Comparison of ENCODE assay signal across 23 cellular contexts in the genomic region with DNA sequence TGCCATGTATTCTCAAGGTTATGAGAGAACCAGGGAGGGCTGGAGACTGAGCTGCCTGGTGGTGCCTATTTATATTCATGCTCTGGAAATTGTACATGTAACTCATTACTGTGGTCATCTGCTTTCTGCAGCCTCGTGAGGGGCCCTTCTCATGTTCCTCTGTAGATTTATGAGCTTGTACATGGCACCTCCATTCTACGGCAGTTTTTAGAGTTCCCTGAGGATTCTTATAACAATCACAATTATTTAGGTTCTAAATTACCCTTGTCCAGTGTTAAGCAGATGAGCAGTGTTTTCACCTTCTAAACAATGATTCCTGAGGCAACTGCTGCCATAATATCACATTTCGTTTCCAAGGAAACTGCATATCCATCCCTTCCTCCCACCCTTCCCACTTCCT.
"Had no signal": no experiment of that assay in that cellular context is flagged by ENCODE, and none has a peak within 500 bp of the region (broad histone marks: within the 10 kb centered on the region; RNA-seq: fewer than 3 reads in every experiment).

No MANE protein-coding gene starts in this region.

- H3K4me3 Mint-ChIP-seq: activated CD4-positive, alpha-beta memory T cell treated with anti-CD3 and anti-CD28 coated beads for 36 hours; activated CD4-positive, alpha-beta T cell treated with anti-CD3 and anti-CD28 coated beads, Interleukin-2, amount 10 ng/mL, durations not matched to agents 7 days and 5 days; activated naive CD8-positive, alpha-beta T cell treated with anti-CD3 and anti-CD28 coated beads, Interleukin-2, amount 50 U/mL, for 24 hours; activated T-cell treated with anti-CD3 and anti-CD28 coated beads, Interleukin-2, amount 50 U/mL, for 4 hours had no signal

- H3K36me3 ChIP-seq: ascending aorta had no signal

- H3K27me3 ChIP-seq: ascending aorta, body of pancreas had no signal

- H3K9me3 Mint-ChIP-seq: activated CD4-positive, alpha-beta memory T cell treated with anti-CD3 and anti-CD28 coated beads for 36 hours; activated CD4-positive, alpha-beta T cell treated with anti-CD3 and anti-CD28 coated beads, Interleukin-2, amount 10 ng/mL, durations not matched to agents 7 days and 5 days; activated naive CD4-positive, alpha-beta T cell treated with anti-CD3 and anti-CD28 coated beads, Interleukin-2, amount 50 U/mL, for 72 hours; activated naive CD8-positive, alpha-beta T cell treated with anti-CD3 and anti-CD28 coated beads, Interleukin-2, amount 50 U/mL, for 24 hours; activated T-cell treated with anti-CD3 and anti-CD28 coated beads, Interleukin-2, amount 50 U/mL, for 4 hours had no signal

- H3K4me3 ChIP-seq: ascending aorta, body of pancreas had no signal

- H3K27ac ChIP-seq: ascending aorta, body of pancreas, VCaP had no signal

- ATAC-seq: activated naive CD4-positive, alpha-beta T cell treated with anti-CD3 and anti-CD28 coated beads, Interleukin-2, amount 50 U/mL, for 72 hours; activated naive CD8-positive, alpha-beta T cell treated with anti-CD3 and anti-CD28 coated beads, Interleukin-2, amount 50 U/mL, for 24 hours; activated T-cell treated with anti-CD3 and anti-CD28 coated beads, Interleukin-2, amount 50 U/mL, for 4 hours; body of pancreas; PC-3 had no signal

- H3K9me3 ChIP-seq: ascending aorta, body of pancreas had no signal

- H3K27ac Mint-ChIP-seq: activated CD4-positive, alpha-beta memory T cell treated with anti-CD3 and anti-CD28 coated beads for 36 hours; activated CD4-positive, alpha-beta T cell treated with anti-CD3 and anti-CD28 coated beads, Interleukin-2, amount 10 ng/mL, durations not matched to agents 7 days and 5 days; activated naive CD4-positive, alpha-beta T cell treated with anti-CD3 and anti-CD28 coated beads, Interleukin-2, amount 50 U/mL, for 72 hours; activated naive CD8-positive, alpha-beta T cell treated with anti-CD3 and anti-CD28 coated beads, Interleukin-2, amount 50 U/mL, for 24 hours had no signal

- H3K36me3 Mint-ChIP-seq: activated CD4-positive, alpha-beta memory T cell treated with anti-CD3 and anti-CD28 coated beads for 36 hours; activated naive CD4-positive, alpha-beta T cell treated with anti-CD3 and anti-CD28 coated beads, Interleukin-2, amount 50 U/mL, for 72 hours had no signal

- DNase-seq: activated CD4-positive, alpha-beta memory T cell treated with anti-CD3 and anti-CD28 coated beads for 36 hours; activated CD4-positive, alpha-beta T cell treated with anti-CD3 and anti-CD28 coated beads, Interleukin-2, amount 10 ng/mL, durations not matched to agents 7 days and 5 days; activated CD4-positive, CD25-positive, alpha-beta regulatory T cell; activated CD8-positive, alpha-beta memory T cell treated with anti-CD3 and anti-CD28 coated beads for 24 hours; activated effector memory CD4-positive, alpha-beta T cell treated with anti-CD3 and anti-CD28 coated beads, Interleukin-2, amount 50 U/mL, for 16 hours; activated naive CD4-positive, alpha-beta T cell treated with Interleukin-2 at 50 U/mL for 16 hours; activated naive CD8-positive, alpha-beta T cell treated with anti-CD3 and anti-CD28 coated beads, Interleukin-2, amount 50 U/mL, for 24 hours; activated T-cell treated with anti-CD3 and anti-CD28 coated beads, Interleukin-2, amount 50 U/mL, for 4 hours; amniotic stem cell; body of pancreas; central memory CD4-positive, alpha-beta T cell; MM.1S; NCI-H1105 treated with DMSO at 0.1 percent for 48 hours; NCI-H187 treated with DMSO at 0.1 percent for 48 hours; NCI-H2081 treated with DMSO at 0.1 percent for 48 hours; NCI-H446 treated with DMSO at 0.1 percent for 48 hours; NCI-H524 treated with DMSO at 0.1 percent for 48 hours; PC-3; SHP77 treated with DMSO at 0.1 percent for 48 hours; T-helper 1 cell had no signal

- H3K27me3 Mint-ChIP-seq: activated CD4-positive, alpha-beta memory T cell treated with anti-CD3 and anti-CD28 coated beads for 36 hours; activated CD4-positive, alpha-beta T cell treated with anti-CD3 and anti-CD28 coated beads, Interleukin-2, amount 10 ng/mL, durations not matched to agents 7 days and 5 days had no signal

- H3K4me1 Mint-ChIP-seq: activated CD4-positive, alpha-beta T cell treated with anti-CD3 and anti-CD28 coated beads, Interleukin-2, amount 10 ng/mL, durations not matched to agents 7 days and 5 days had no signal

- H3K4me1 ChIP-seq: ascending aorta, body of pancreas had no signal
